In the genomic region with DNA sequence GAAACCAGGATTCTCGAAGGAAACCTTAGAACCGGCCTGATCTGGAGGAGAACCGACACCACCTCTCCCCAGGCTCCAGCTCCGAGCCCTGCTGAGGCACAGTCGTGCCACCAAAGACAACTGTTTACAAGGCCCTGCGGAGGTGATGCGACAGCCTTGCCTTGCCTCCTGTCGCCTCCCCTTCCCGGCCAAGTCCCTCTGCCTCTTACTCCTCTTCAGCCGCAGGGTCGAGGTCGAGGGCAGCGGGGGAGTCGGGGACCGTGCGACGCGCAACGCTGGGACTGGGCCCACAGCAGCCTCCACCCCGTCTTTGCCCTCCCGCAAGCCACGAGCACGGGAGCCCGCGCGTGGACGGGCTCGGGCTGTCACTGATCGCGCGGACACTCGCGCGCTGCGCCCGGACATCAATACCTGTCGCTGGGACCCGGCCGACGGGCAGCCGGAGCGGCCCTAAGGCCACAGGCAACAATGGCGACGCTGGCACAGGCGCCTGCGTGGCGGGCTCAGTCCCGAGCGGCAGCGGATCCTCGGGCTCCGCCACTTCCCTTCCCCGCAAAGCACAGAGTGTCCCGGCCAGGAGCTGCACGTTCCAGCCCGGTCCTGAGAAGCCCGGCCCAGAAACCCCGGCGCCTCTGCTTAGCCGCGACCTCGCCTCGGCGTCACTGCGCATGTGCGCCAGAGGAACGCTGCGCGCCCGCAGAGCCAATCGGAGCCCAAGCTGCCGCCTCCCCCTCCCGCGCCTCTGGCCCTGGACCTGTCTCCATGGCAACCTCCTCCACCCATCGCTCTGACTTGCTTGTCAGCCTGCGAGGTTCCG, we compare ENCODE assay signal across 1 cellular context.
A peak's percentile ranks its signal among the peaks of the same experiment; 100 is the strongest.
TF ChIP-seq lines count a peak whose summit lies in the region.

A gene (minus strand): TSS at position 664 of the 817 bp plus-strand sequence. CDS start 1,473 bp downstream, outside the sequence.

TF ChIP-seq in GM12878, 131 proteins besides CTCF, POLR2A, EP300 and RAD21 (continued from another document):
- TF ChIP-seq, protein P1, sequence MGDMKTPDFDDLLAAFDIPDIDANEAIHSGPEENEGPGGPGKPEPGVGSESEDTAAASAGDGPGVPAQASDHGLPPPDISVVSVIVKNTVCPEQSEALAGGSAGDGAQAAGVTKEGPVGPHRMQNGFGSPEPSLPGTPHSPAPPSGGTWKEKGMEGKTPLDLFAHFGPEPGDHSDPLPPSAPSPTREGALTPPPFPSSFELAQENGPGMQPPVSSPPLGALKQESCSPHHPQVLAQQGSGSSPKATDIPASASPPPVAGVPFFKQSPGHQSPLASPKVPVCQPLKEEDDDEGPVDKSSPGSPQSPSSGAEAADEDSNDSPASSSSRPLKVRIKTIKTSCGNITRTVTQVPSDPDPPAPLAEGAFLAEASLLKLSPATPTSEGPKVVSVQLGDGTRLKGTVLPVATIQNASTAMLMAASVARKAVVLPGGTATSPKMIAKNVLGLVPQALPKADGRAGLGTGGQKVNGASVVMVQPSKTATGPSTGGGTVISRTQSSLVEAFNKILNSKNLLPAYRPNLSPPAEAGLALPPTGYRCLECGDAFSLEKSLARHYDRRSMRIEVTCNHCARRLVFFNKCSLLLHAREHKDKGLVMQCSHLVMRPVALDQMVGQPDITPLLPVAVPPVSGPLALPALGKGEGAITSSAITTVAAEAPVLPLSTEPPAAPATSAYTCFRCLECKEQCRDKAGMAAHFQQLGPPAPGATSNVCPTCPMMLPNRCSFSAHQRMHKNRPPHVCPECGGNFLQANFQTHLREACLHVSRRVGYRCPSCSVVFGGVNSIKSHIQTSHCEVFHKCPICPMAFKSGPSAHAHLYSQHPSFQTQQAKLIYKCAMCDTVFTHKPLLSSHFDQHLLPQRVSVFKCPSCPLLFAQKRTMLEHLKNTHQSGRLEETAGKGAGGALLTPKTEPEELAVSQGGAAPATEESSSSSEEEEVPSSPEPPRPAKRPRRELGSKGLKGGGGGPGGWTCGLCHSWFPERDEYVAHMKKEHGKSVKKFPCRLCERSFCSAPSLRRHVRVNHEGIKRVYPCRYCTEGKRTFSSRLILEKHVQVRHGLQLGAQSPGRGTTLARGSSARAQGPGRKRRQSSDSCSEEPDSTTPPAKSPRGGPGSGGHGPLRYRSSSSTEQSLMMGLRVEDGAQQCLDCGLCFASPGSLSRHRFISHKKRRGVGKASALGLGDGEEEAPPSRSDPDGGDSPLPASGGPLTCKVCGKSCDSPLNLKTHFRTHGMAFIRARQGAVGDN (IDR thresholded peaks at IDR 0.05): peak; percentile 55; the same call in 1 of the 2 replicates
- no peak for TF ChIP-seq STAT3 (IDR thresholded peaks at IDR 0.05; ENCODE audit: low read depth, low read length)
- TF ChIP-seq, protein P2, sequence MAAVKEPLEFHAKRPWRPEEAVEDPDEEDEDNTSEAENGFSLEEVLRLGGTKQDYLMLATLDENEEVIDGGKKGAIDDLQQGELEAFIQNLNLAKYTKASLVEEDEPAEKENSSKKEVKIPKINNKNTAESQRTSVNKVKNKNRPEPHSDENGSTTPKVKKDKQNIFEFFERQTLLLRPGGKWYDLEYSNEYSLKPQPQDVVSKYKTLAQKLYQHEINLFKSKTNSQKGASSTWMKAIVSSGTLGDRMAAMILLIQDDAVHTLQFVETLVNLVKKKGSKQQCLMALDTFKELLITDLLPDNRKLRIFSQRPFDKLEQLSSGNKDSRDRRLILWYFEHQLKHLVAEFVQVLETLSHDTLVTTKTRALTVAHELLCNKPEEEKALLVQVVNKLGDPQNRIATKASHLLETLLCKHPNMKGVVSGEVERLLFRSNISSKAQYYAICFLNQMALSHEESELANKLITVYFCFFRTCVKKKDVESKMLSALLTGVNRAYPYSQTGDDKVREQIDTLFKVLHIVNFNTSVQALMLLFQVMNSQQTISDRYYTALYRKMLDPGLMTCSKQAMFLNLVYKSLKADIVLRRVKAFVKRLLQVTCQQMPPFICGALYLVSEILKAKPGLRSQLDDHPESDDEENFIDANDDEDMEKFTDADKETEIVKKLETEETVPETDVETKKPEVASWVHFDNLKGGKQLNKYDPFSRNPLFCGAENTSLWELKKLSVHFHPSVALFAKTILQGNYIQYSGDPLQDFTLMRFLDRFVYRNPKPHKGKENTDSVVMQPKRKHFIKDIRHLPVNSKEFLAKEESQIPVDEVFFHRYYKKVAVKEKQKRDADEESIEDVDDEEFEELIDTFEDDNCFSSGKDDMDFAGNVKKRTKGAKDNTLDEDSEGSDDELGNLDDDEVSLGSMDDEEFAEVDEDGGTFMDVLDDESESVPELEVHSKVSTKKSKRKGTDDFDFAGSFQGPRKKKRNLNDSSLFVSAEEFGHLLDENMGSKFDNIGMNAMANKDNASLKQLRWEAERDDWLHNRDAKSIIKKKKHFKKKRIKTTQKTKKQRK (IDR thresholded peaks at IDR 0.05; ENCODE audit: low read depth, low read length): no peak
- TF ChIP-seq MEF2B (IDR thresholded peaks at IDR 0.05; ENCODE audit: partially characterized antibody, poor library complexity, severe bottlenecking): peak; percentile 44
- TF ChIP-seq, protein P3, sequence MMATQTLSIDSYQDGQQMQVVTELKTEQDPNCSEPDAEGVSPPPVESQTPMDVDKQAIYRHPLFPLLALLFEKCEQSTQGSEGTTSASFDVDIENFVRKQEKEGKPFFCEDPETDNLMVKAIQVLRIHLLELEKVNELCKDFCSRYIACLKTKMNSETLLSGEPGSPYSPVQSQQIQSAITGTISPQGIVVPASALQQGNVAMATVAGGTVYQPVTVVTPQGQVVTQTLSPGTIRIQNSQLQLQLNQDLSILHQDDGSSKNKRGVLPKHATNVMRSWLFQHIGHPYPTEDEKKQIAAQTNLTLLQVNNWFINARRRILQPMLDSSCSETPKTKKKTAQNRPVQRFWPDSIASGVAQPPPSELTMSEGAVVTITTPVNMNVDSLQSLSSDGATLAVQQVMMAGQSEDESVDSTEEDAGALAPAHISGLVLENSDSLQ (IDR thresholded peaks at IDR 0.05): peak; percentile 72; the same call in 1 of the 2 replicates
- no peak for TF ChIP-seq TCF3 (IDR thresholded peaks at IDR 0.05; ENCODE audit: borderline replicate concordance, insufficient read depth, low read depth, low read length)
- TF ChIP-seq RCOR1 (conservative IDR thresholded peaks at IDR 0.05; ENCODE audit: low read depth, low read length): peak; percentile 96
- TF ChIP-seq SP1 (IDR thresholded peaks at IDR 0.05; ENCODE audit: low read depth, low read length): peak; percentile 29
- no peak for TF ChIP-seq RELA (IDR thresholded peaks at IDR 0.05; ENCODE audit: borderline replicate concordance, partially characterized antibody)
- peak; percentile 47; the same call in 1 of the 2 replicates for TF ChIP-seq CHD2 (IDR thresholded peaks at IDR 0.05; ENCODE audit: borderline replicate concordance, low read depth, low read length)
- TF ChIP-seq IKZF1 (conservative IDR thresholded peaks at IDR 0.05): peak; percentile 21; the same call in 1 of the 2 replicates
- TF ChIP-seq BMI1 (IDR thresholded peaks at IDR 0.05; ENCODE audit: borderline replicate concordance): peak; percentile 97
- TF ChIP-seq NR2C2 (IDR thresholded peaks at IDR 0.05; ENCODE audit: borderline replicate concordance, control insufficient read depth, insufficient read length, low read depth): no peak
- TF ChIP-seq RFX5 (IDR thresholded peaks at IDR 0.05; ENCODE audit: low read depth, low read length): peak; percentile 47; the same call in 1 of the 2 replicates
- TF ChIP-seq SMAD5 (IDR thresholded peaks at IDR 0.05; ENCODE audit: low read depth): no peak
- TF ChIP-seq NRF1 (conservative IDR thresholded peaks at IDR 0.05; ENCODE audit: low read depth, low read length): peak; percentile 77
